Comparison of ENCODE assay signal across 10 cellular contexts in genomic region chr17:12549499-12549901, GRCh38.
DNase-seq lines count a peak whose midpoint lies in the region; ATAC-seq, FAIRE-seq and TF ChIP-seq lines count a peak whose summit lies in the region.
"Had no signal": no experiment of that assay in that cellular context is flagged by ENCODE, and none has a peak within 500 bp of the region (broad histone marks: within the 10 kb centered on the region; RNA-seq: fewer than 3 reads in every experiment).

No MANE protein-coding gene starts in this region.

- peak; percentile 48 for DNase-seq in HTR-8/SVneo (ENCODE audit: insufficient read length, low spot score)
- DNase-seq in esophagus squamous epithelium (lab: John Stamatoyannopoulos, UW): no peak
- no peak for DNase-seq in mesothelial cell of epicardium (ENCODE audit: low spot score in 2 of 2, unreplicated experiment in 2 of 2)
- DNase-seq in aorta: no peak
- no peak for DNase-seq in NCI-H446 treated with DMSO at 0.1 percent for 48 hours (lab: John Stamatoyannopoulos, UW)
- no peak for DNase-seq in head of caudate nucleus
- DNase-seq: CD8-positive, alpha-beta memory T cell; stimulated activated naive CD8-positive, alpha-beta T cell treated with anti-CD3 and anti-CD28 coated beads, Interleukin-15, amount 100 ng/mL, for 72 hours had no signal

- H3K4me1 ChIP-seq in esophagus squamous epithelium (no peaks in the 10 kb centered on the region), aorta (ENCODE audit: control insufficient read depth in 1 of 2, insufficient read depth in 2 of 2, low read length in 2 of 2) (peaks cover 3 to 11% of the 10 kb centered on the region in 2 donors)

- FAIRE-seq in HTR-8/SVneo (lab: Jason Lieb, UNC): no peak

- H3K27ac ChIP-seq in esophagus squamous epithelium: peak overlapping the region in 3 of 4 donors; percentile 23 to 56 (median 54)
- peak overlapping the region; percentile 70 to 95 for H3K27ac ChIP-seq in aorta (ENCODE audit: low read depth in 1 of 2, low read length in 2 of 2)

- peaks cover 37% of the 10 kb centered on the region for H3K4me1 Mint-ChIP-seq in mesothelial cell of epicardium
- H3K4me1 Mint-ChIP-seq: CD8-positive, alpha-beta memory T cell; stimulated activated naive CD8-positive, alpha-beta T cell treated with anti-CD3 and anti-CD28 coated beads, Interleukin-15, amount 100 ng/mL, for 72 hours had no signal

- no peaks in the 10 kb centered on the region for H3K36me3 Mint-ChIP-seq in mesothelial cell of epicardium
- H3K36me3 Mint-ChIP-seq: CD8-positive, alpha-beta memory T cell had no signal

- TF ChIP-seq CTCF in esophagus squamous epithelium (IDR thresholded peaks at IDR 0.05) (no peak), mesothelial cell of epicardium (IDR thresholded peaks at IDR 0.05; ENCODE audit: unreplicated experiment) (no peak)

- ATAC-seq in aorta (ENCODE audit: low FRiP score): no peak
- no peak for ATAC-seq in HG03045 (IDR thresholded peaks at IDR 0.05; ENCODE audit: unreplicated experiment)
- ATAC-seq: sciatic nerve; stimulated activated naive CD8-positive, alpha-beta T cell treated with anti-CD3 and anti-CD28 coated beads, Interleukin-15, amount 100 ng/mL, for 72 hours had no signal

- H3K27me3 ChIP-seq in esophagus squamous epithelium (no peaks in the 10 kb centered on the region), aorta (ENCODE audit: control insufficient read depth in 1 of 2, insufficient read depth in 2 of 2, low read length in 1 of 2) (no peaks in the 10 kb centered on the region)

- peaks cover 4% of the 10 kb centered on the region for H3K9me3 Mint-ChIP-seq in mesothelial cell of epicardium

- H3K4me3 Mint-ChIP-seq in mesothelial cell of epicardium: peak overlapping the region; percentile 18
- H3K4me3 Mint-ChIP-seq: CD8-positive, alpha-beta memory T cell; stimulated activated naive CD8-positive, alpha-beta T cell treated with anti-CD3 and anti-CD28 coated beads, Interleukin-15, amount 100 ng/mL, for 72 hours had no signal

- H3K27ac Mint-ChIP-seq in mesothelial cell of epicardium: peak overlapping the region; percentile 84
- H3K27ac Mint-ChIP-seq: CD8-positive, alpha-beta memory T cell; stimulated activated naive CD8-positive, alpha-beta T cell treated with anti-CD3 and anti-CD28 coated beads, Interleukin-15, amount 100 ng/mL, for 72 hours had no signal

- peak overlapping the region in 1 of 4 donors; percentile 3 for H3K4me3 ChIP-seq in esophagus squamous epithelium
- H3K4me3 ChIP-seq in aorta (ENCODE audit: low read length in 2 of 2): peak overlapping the region in 1 of 2 donors; percentile 77

- TF ChIP-seq POLR2A in esophagus squamous epithelium (IDR thresholded peaks at IDR 0.05): no peak

- H3K27me3 Mint-ChIP-seq in mesothelial cell of epicardium (ENCODE audit: low read depth): no peaks in the 10 kb centered on the region
- H3K27me3 Mint-ChIP-seq: stimulated activated naive CD8-positive, alpha-beta T cell treated with anti-CD3 and anti-CD28 coated beads, Interleukin-15, amount 100 ng/mL, for 72 hours had no signal

- no peaks in the 10 kb centered on the region for H3K36me3 ChIP-seq in esophagus squamous epithelium
- no peaks in the 10 kb centered on the region for H3K36me3 ChIP-seq in aorta (ENCODE audit: control insufficient read depth in 1 of 2, insufficient read depth in 2 of 2, low read length in 1 of 2)

- WGBS in esophagus squamous epithelium, 2 donors: 40 to 41% methylated on average over 9 of the region's 9 CpGs
- WGBS in aorta, 2 donors: 1 to 6% methylated on average over 9 of the region's 9 CpGs

- H3K9me3 ChIP-seq in esophagus squamous epithelium: no peaks in the 10 kb centered on the region
- no peaks in the 10 kb centered on the region for H3K9me3 ChIP-seq in aorta (ENCODE audit: control insufficient read depth, low read length)

- intact Hi-C loops in esophagus squamous epithelium (cut with DNase I) (no loop called here), aorta (cut with DNase I) (loop anchor here (2.0 to 10.0 kb wide), 6 partner anchors 115 to 455 kb away; partner anchors contain the start of gene MYOCD (in 1 of the 2)), head of caudate nucleus (cut with DNase I) (no loop called here)

Comparison
In these comparisons a context has a peak if more than half of its experiments do, and no peak if none do; other contexts are left out.
1. intact Hi-C loops: an anchor here in aorta (2.0 to 10.0 kb wide); none called in esophagus squamous epithelium and head of caudate nucleus.